Comparison of ENCODE assay signal across 1 cellular context in the genomic region with DNA sequence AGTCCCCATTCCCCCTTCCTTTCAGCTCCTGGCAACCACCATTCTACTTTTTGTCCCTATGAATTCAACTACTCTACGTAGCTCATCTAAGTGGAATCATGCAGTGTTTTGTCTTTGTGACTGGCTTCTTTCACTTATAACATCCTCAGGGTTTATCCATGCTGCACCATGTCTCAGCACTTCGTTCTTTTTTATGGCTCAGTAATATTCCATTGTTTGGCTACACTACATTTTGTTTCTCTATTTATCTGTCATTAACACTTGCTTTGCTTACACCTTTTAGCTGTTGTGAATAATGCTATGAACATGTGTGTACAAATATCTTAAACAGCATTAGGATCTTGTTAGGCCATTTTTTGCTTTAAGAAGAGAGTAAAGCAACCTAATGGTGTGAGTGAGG.
TF ChIP-seq lines count a peak whose summit lies in the region.

No MANE protein-coding gene starts in this region.

TF ChIP-seq in A549, 52 proteins besides CTCF, POLR2A, EP300 and RAD21:
- TF ChIP-seq CHD4 (IDR thresholded peaks at IDR 0.05; ENCODE audit: borderline replicate concordance), result no peak
- no peak for TF ChIP-seq NPAS2 (CRISPR knock-in tag; IDR thresholded peaks at IDR 0.05; ENCODE audit: borderline replicate concordance)
- no peak for TF ChIP-seq MAZ (IDR thresholded peaks at IDR 0.05; ENCODE audit: borderline replicate concordance, low read depth, low read length)
- TF ChIP-seq KDM1A (IDR thresholded peaks at IDR 0.05; ENCODE audit: low read depth), result 0 out of 2 replicates have a peak, but pooled peaks have one; percentile 43
- no peak for TF ChIP-seq CBX8 (IDR thresholded peaks at IDR 0.05)
- no peak for TF ChIP-seq HOXB5 (CRISPR knock-in tag; IDR thresholded peaks at IDR 0.05)
- TF ChIP-seq GATA3 (IDR thresholded peaks at IDR 0.05; ENCODE audit: borderline replicate concordance), result no peak
